8 cellular contexts compared by ENCODE assay signal in the genomic region with DNA sequence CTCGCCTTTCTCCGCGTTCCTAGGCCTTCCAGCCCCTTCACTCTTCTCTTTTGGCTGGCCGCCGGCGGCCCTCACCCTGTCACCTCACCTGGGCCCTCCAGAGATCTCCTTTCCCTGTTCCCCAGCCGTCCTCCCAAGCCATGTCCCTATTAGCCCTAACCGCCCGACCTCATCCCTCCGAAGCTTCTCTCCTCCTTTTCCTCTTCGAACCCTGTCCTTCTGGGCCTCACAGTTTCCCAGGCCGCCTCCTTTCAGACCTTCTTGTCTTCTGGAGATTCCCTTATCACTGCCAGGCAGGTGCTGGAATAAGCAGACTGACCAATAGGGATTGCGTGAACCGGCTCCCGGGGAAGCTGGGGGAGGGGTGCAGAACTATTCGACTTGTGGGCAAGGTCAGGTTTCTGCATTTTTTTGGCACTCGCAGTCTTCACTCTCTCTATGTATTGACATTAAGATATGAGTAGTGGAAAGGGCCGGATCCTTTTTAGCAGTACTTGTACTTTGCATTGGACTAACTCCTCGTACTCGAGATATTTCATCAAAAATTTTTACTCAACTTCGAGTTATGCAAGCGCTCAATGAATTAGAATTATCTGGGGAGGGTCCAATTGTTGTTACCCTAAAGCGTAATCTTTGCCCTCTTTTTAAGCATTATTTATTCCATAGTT. TPM values are rescaled to one million over a fixed set of nuclear protein-coding genes. Genes with fewer than 3 reads are reported as not detected.
DNase-seq lines count a peak whose midpoint lies in the region; ATAC-seq, FAIRE-seq and TF ChIP-seq lines count a peak whose summit lies in the region.

No MANE protein-coding gene starts in this region.

- TF ChIP-seq CTCF in bronchial epithelial cell (IDR thresholded peaks at IDR 0.05; ENCODE audit: insufficient read depth, low read length, severe bottlenecking) (no peak), smooth muscle cell (IDR thresholded peaks at IDR 0.05; ENCODE audit: borderline replicate concordance, insufficient read depth, poor library complexity, severe bottlenecking) (no peak)

- WGBS in smooth muscle cell (ENCODE audit: low lambda C conversion rate), result 8% methylated on average over 21 of the region's 23 CpGs

- H3K79me2 ChIP-seq in smooth muscle cell (ENCODE audit: low read depth), result peaks cover 41% of the 10 kb centered on the region

- H4K20me1 ChIP-seq in smooth muscle cell (ENCODE audit: low read depth), result peaks cover 28% of the 10 kb centered on the region

- H3K9ac ChIP-seq in ES-I3 (ENCODE audit: low read depth, low read length) (peak overlapping the region; percentile 82), smooth muscle cell (ENCODE audit: low read depth) (peak overlapping the region; percentile 81)

- H3K36me3 ChIP-seq in ES-I3 (ENCODE audit: insufficient read depth, low read length), result no peaks in the 10 kb centered on the region
- H3K36me3 ChIP-seq in SJSA1, result peaks cover 3% of the 10 kb centered on the region; the same call in 1 of the 2 replicates
- H3K36me3 ChIP-seq in bronchial epithelial cell (ENCODE audit: control insufficient read depth, insufficient read depth, low read length), result no peaks in the 10 kb centered on the region
- H3K36me3 ChIP-seq in smooth muscle cell (ENCODE audit: low read depth), result no peaks in the 10 kb centered on the region

- peaks cover 11% of the 10 kb centered on the region for H3F3A ChIP-seq in smooth muscle cell (ENCODE audit: low read depth)

- H3K4me3 ChIP-seq in SJSA1 (peak overlapping the region; percentile 83), bronchial epithelial cell (ENCODE audit: low read depth, low read length) (peak overlapping the region; percentile 99), smooth muscle cell (peak overlapping the region; percentile 82)

- H2AFZ ChIP-seq in smooth muscle cell (ENCODE audit: low read depth), result peak overlapping the region; percentile 81

- no peak for FAIRE-seq in bronchial epithelial cell (lab: Jason Lieb, UNC)

- H3K27ac ChIP-seq in SJSA1 (no peak overlapping the region), smooth muscle cell (ENCODE audit: low read depth) (peak overlapping the region; percentile 94)

- H3K4me2 ChIP-seq in smooth muscle cell, result peak overlapping the region; percentile 98

- H3K9me3 ChIP-seq in ES-I3 (ENCODE audit: control insufficient read depth, insufficient read depth, low read length), result no peaks in the 10 kb centered on the region
- no peaks in the 10 kb centered on the region for H3K9me3 ChIP-seq in SJSA1 (replicated peaks)
- no peaks in the 10 kb centered on the region for H3K9me3 ChIP-seq in smooth muscle cell (replicated peaks; ENCODE audit: low read depth)

- H3K27me3 ChIP-seq in SJSA1 (replicated peaks) (no peaks in the 10 kb centered on the region), bronchial epithelial cell (ENCODE audit: control insufficient read depth, insufficient read depth, low read length) (no peaks in the 10 kb centered on the region), smooth muscle cell (ENCODE audit: low read depth) (no peaks in the 10 kb centered on the region)

- DNase-seq in HUDEP-2 (lab: John Stamatoyannopoulos, UW; ENCODE audit: unreplicated experiment in 76 of 76) (peak in 75 of 76 experiments; percentile 43 to 92 (median 77)), SJSA1 (ENCODE audit: low read depth in 1 of 2, low spot score in 2 of 2) (peak; percentile 35 to 57), bronchial epithelial cell (ENCODE audit: low read depth) (peak; percentile 65), iris pigment epithelial cell (ENCODE audit: low read depth) (peak; percentile 90), smooth muscle cell (lab: John Stamatoyannopoulos, UW; ENCODE audit: unreplicated experiment) (no peak), KG1 (lab: John Stamatoyannopoulos, UW) (no peak)

- no peaks in the 10 kb centered on the region for H3K4me1 ChIP-seq in ES-I3 (ENCODE audit: insufficient read depth, low read length)
- H3K4me1 ChIP-seq in SJSA1 (replicated peaks), result peaks cover 18% of the 10 kb centered on the region
- peaks cover 14% of the 10 kb centered on the region for H3K4me1 ChIP-seq in smooth muscle cell (ENCODE audit: low read depth)

- ATAC-seq in GM21367 (IDR thresholded peaks at IDR 0.05; ENCODE audit: unreplicated experiment), result no peak

RNA-seq across cellular contexts. Expression of gene RHOT1, which starts 0.7 kb away (rescaled TPM):
- 43.6 and 44.7 TPM in 2 replicates for total RNA-seq in SJSA1 (2014; rRNA removed; shearing (Covaris generic))
- total RNA-seq in bronchial epithelial cell (40.3 and 41.6 TPM in 2 replicates), smooth muscle cell (28.7 and 34.1 TPM in 2 replicates)
- polyA plus RNA-seq in smooth muscle cell, result 21.6 and 23.6 TPM in 2 replicates

Comparison
In these comparisons a context has a peak if more than half of its experiments do, and no peak if none do; other contexts are left out.
1. DNase-seq: peak in HUDEP-2 (75 of 76), SJSA1 (2 of 2), bronchial epithelial cell (single experiment) and iris pigment epithelial cell (single experiment); none in smooth muscle cell (single experiment) and KG1 (single experiment).
2. Peak in every context shown above with its lines, with median percentiles within 50 percentile points of each other: H3K4me3 ChIP-seq.